ENCODE assay signal across 22 cellular contexts in genomic region chr5:67377651-67378050, GRCh38.
DNase-seq lines count a peak whose midpoint lies in the region; ATAC-seq and TF ChIP-seq lines count a peak whose summit lies in the region.
"Had no signal": no experiment of that assay in that cellular context is flagged by ENCODE, and none has a peak within 500 bp of the region (broad histone marks: within the 10 kb centered on the region; RNA-seq: fewer than 3 reads in every experiment).

No MANE protein-coding gene starts in this region.

- WGBS in lower leg skin, 2 donors, result 50 to 56% methylated on average over 5 of the region's 5 CpGs

- TF ChIP-seq POLR2A in lower leg skin (IDR thresholded peaks at IDR 0.05), result no peak

- DNase-seq in NCI-H748 (lab: John Stamatoyannopoulos, UW; ENCODE audit: unreplicated experiment), result peak; percentile 22
- DNase-seq in NCI-H748 treated with DMSO at 0.1 percent for 48 hours (lab: John Stamatoyannopoulos, UW), result no peak
- peak; percentile 7 for DNase-seq in NCI-H345 treated with DMSO at 0.1 percent for 48 hours (lab: John Stamatoyannopoulos, UW; ENCODE audit: unreplicated experiment)
- peak; percentile 77 for DNase-seq in ecto neural progenitor cell (ENCODE audit: low spot score)
- DNase-seq in retinal pigment epithelial cell (ENCODE audit: low read depth), result peak; percentile 38
- DNase-seq in lower leg skin (ENCODE audit: low spot score in 2 of 2), result no peak
- DNase-seq in AG08395 (ENCODE audit: low spot score), result no peak
- DNase-seq: activated CD4-positive, alpha-beta T cell treated with anti-CD3 and anti-CD28 coated beads, Interleukin-2, amount 50 U/mL, for 1 hour; activated CD8-positive, alpha-beta memory T cell treated with anti-CD3 and anti-CD28 coated beads, Interleukin-2, amount 50 U/mL, for 48 hours; activated effector memory CD4-positive, alpha-beta T cell treated with Interleukin-2 at 50 U/mL for 16 hours; foreskin fibroblast; HFFc6; KBM-7; mesendoderm; natural killer cell; psoas muscle; stimulated activated CD4-positive, alpha-beta T cell treated with anti-CD3 and anti-CD28 coated beads, Interleukin-4, amount 100 ng/mL, for 24 hours; T-helper 1 cell; upper lobe of right lung had no signal

- ATAC-seq in HG02840 (IDR thresholded peaks at IDR 0.05; ENCODE audit: low FRiP score, unreplicated experiment), result no peak
- ATAC-seq: A549, natural killer cell, psoas muscle, upper lobe of right lung had no signal

- TF ChIP-seq CTCF in retinal pigment epithelial cell (conservative IDR thresholded peaks at IDR 0.05; ENCODE audit: low read depth, low read length), result no peak
- no peak for TF ChIP-seq CTCF in lower leg skin (IDR thresholded peaks at IDR 0.05)

- intact Hi-C loops in lower leg skin (cut with DNase I; ENCODE audit: low total_unique reads), result no loop called here

- H3K4me3 ChIP-seq in retinal pigment epithelial cell (ENCODE audit: low read length) (no peak overlapping the region), lower leg skin (ENCODE audit: low read depth, poor library complexity, severe bottlenecking) (no peak overlapping the region)
- H3K4me3 ChIP-seq: A549, psoas muscle, smooth muscle cell, upper lobe of right lung had no signal

Comparison
In these comparisons a context has a peak if more than half of its experiments do, and no peak if none do; other contexts are left out.
1. DNase-seq: peak in NCI-H748 (single experiment), NCI-H345 treated with DMSO at 0.1 percent for 48 hours (single experiment), ecto neural progenitor cell (single experiment) and retinal pigment epithelial cell (single experiment); none in NCI-H748 treated with DMSO at 0.1 percent for 48 hours (single experiment), lower leg skin (0 of 2) and AG08395 (single experiment).